25 cellular contexts compared by ENCODE assay signal in genomic region chr16:23700093-23700492, GRCh38. TPM values are rescaled to one million over a fixed set of nuclear protein-coding genes. Genes with fewer than 3 reads are reported as not detected.
"Had no signal": no experiment of that assay in that cellular context is flagged by ENCODE, and none has a peak within 500 bp of the region (broad histone marks: within the 10 kb centered on the region; RNA-seq: fewer than 3 reads in every experiment).

No MANE protein-coding gene starts in this region.

- H3K27ac ChIP-seq: left ventricle myocardium inferior, lower lobe of right lung, neutrophil, sigmoid colon, skin epidermis, suprapubic skin, thyroid gland, upper lobe of left lung, uterus had no signal

- H3K36me3 Mint-ChIP-seq: mesothelial cell of epicardium had no signal

- H3K27me3 ChIP-seq: sigmoid colon, suprapubic skin, thyroid gland, upper lobe of left lung, uterus had no signal

- H3K27ac Mint-ChIP-seq: dendritic cell treated with granulocyte-macrophage colony-stimulating factor and Interleukin-4, amounts not matched to agents 40 ng/mL and 50 ng/mL, for 4 days; memory B cell; mesothelial cell of epicardium; naive B cell; nephron had no signal

- H3K4me1 ChIP-seq: lower lobe of right lung, suprapubic skin, thyroid gland, uterus had no signal

- ATAC-seq: effector memory CD8-positive, alpha-beta T cell; lower lobe of right lung had no signal

- DNase-seq: effector memory CD8-positive, alpha-beta T cell; esophagus squamous epithelium; foreskin fibroblast; immature natural killer cell; left ventricle myocardium inferior; lower lobe of right lung; naive B cell; sigmoid colon; stimulated activated CD4-positive, alpha-beta T cell treated with anti-CD3 and anti-CD28 coated beads, Interleukin-2, amount 100 ng/mL, for 48 hours; stimulated activated naive CD4-positive, alpha-beta T cell treated with Interleukin-2 at 50 U/mL for 16 hours; thyroid gland; uterus had no signal

- FAIRE-seq: keratinocyte had no signal

- H3K4me1 Mint-ChIP-seq: nephron had no signal

- H3K4me3 Mint-ChIP-seq: dendritic cell treated with granulocyte-macrophage colony-stimulating factor and Interleukin-4, amounts not matched to agents 40 ng/mL and 50 ng/mL, for 4 days; memory B cell; mesothelial cell of epicardium; naive B cell; nephron had no signal

- H3K9me3 ChIP-seq: lower lobe of right lung, neutrophil, suprapubic skin, thyroid gland, uterus had no signal

- H3K4me3 ChIP-seq: esophagus squamous epithelium, left ventricle myocardium inferior, lower lobe of right lung, sigmoid colon, skin epidermis, suprapubic skin, thyroid gland, upper lobe of left lung, uterus had no signal

- H3K36me3 ChIP-seq: esophagus squamous epithelium, left ventricle myocardium inferior, lower lobe of right lung, neutrophil, sigmoid colon, suprapubic skin, thyroid gland, upper lobe of left lung, uterus had no signal

RNA-seq across cellular contexts. Expression of gene ERN2, which starts 12.9 kb away (rescaled TPM):
- total RNA-seq: left ventricle myocardium inferior, osteoblast, pulmonary artery endothelial cell, thyroid gland had no signal
- polyA plus RNA-seq: immature natural killer cell, keratinocyte had no signal

RNA-seq across cellular contexts. Expression of gene CHP2, which starts 54.7 kb away (rescaled TPM):
- total RNA-seq: epithelial cell of proximal tubule, left ventricle myocardium inferior, mesothelial cell of epicardium, mucosa of gallbladder, osteoblast, pulmonary artery endothelial cell, thyroid gland had no signal
- polyA plus RNA-seq: immature natural killer cell had no signal
